ENCODE assay signal across 2 cellular contexts in the genomic region with DNA sequence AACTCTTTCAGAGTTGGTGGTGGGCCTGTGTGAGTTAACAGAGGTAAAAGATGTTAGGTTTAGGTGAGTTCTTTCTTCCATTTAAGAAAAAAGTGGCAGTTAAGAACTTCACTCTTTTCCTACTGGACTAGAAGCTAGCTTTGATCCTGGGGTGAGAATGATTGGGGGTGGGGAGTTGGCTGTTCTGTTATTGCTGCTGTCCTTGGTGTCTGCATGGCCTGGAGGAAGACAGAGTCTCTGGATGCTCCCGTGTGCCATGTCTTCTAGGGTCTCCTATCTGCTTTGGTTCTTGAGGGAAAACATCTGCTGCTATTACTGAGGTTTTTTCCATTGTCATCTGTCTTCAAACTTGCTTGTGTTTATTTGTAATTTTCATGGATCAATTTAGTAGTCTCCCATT.
TF ChIP-seq lines count a peak whose summit lies in the region.

No MANE protein-coding gene starts in this region.

TF ChIP-seq in SK-N-SH, 30 proteins besides CTCF, POLR2A, EP300 and RAD21 (continued from another document):
- peak; percentile 67; the same call in 1 of the 2 replicates for TF ChIP-seq REST (IDR thresholded peaks at IDR 0.05; ENCODE audit: low read depth, low read length)
TF ChIP-seq in SK-N-SH: peak in this region for 1.

TF ChIP-seq in SK-N-SH treated with all-trans-retinoic acid at 6 μM for 48 hours, 23 proteins besides CTCF, POLR2A, EP300 and RAD21 (continued from another document):
- TF ChIP-seq OSR1 (CRISPR knock-in tag; IDR thresholded peaks at IDR 0.05) (no peak), PATZ1 (CRISPR knock-in tag; IDR thresholded peaks at IDR 0.05; ENCODE audit: borderline replicate concordance) (no peak), TOX (CRISPR knock-in tag; IDR thresholded peaks at IDR 0.05; ENCODE audit: borderline replicate concordance) (no peak), ZFP30 (CRISPR knock-in tag; IDR thresholded peaks at IDR 0.05) (no peak), SNAI2 (CRISPR knock-in tag; IDR thresholded peaks at IDR 0.05) (no peak), BACH2 (CRISPR knock-in tag; IDR thresholded peaks at IDR 0.05; ENCODE audit: borderline replicate concordance) (no peak), ARNTL (CRISPR knock-in tag; IDR thresholded peaks at IDR 0.05; ENCODE audit: borderline replicate concordance, low read depth) (no peak)
